Comparison of ENCODE assay signal across 8 cellular contexts in the genomic region with DNA sequence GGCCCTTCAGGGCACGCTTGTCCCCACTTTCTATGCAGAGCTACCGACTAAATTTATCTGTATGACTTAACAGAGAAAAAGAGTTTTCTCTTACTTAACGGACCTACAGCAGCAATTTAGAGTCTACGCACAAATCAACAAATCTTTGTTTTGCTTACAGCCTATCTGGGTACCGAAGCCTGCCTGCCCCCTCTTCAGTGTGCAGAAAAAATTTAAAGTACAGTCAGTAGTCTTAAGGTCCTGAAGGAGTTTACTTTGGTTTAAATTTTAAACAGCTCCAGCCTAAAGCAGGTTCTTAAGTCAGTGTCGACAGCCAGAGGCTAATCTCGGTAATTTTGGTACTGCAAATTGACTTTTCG. TPM values are rescaled to one million over a fixed set of nuclear protein-coding genes. Genes with fewer than 3 reads are reported as not detected.
A peak's percentile ranks its signal among the peaks of the same experiment; 100 is the strongest.
DNase-seq lines count a peak whose midpoint lies in the region; ATAC-seq and TF ChIP-seq lines count a peak whose summit lies in the region.

No MANE protein-coding gene starts in this region.

- TF ChIP-seq POLR2A in vagina (IDR thresholded peaks at IDR 0.05) = no peak

- intact Hi-C loops in heart right ventricle (cut with DNase I) = no loop called here
- intact Hi-C loops in left ventricle myocardium superior (cut with micrococcal nuclease) = no loop called here
- intact Hi-C loops in vagina (cut with DNase I) = no loop called here

- H3K4me1 ChIP-seq in heart right ventricle (peaks cover 3 to 71% (median 53%) of the 10 kb centered on the region in 9 donors), vagina (peaks cover 49% of the 10 kb centered on the region)

- H3K4me1 Mint-ChIP-seq in brain (peaks cover 56% of the 10 kb centered on the region), memory B cell (peaks cover 45% of the 10 kb centered on the region)

- H3K27ac Mint-ChIP-seq in brain = peak overlapping the region; percentile 78 to 98 (median 95)
- H3K27ac Mint-ChIP-seq in memory B cell = peak overlapping the region; percentile 96

- DNase-seq in heart right ventricle (no peak), left ventricle myocardium superior (no peak), memory B cell (ENCODE audit: low spot score in 2 of 2) (no peak), vagina (ENCODE audit: extremely low spot score in 2 of 2) (no peak), omental fat pad (ENCODE audit: low spot score) (no peak), SKM-1 (lab: John Stamatoyannopoulos, UW; ENCODE audit: unreplicated experiment) (no peak), HK-2 (ENCODE audit: unreplicated experiment) (no peak)

- H3K27me3 ChIP-seq in heart right ventricle (no peaks in the 10 kb centered on the region), vagina (no peaks in the 10 kb centered on the region)

- H3K27ac ChIP-seq in heart right ventricle = peak overlapping the region; percentile 23 to 96 (median 92)
- H3K27ac ChIP-seq in vagina = peak overlapping the region; percentile 87

- H3K9me3 Mint-ChIP-seq in brain = peaks cover 0 to 7% (median 0%) of the 10 kb centered on the region in 5 experiments
- H3K9me3 Mint-ChIP-seq in memory B cell = no peaks in the 10 kb centered on the region

- H3K27me3 Mint-ChIP-seq in brain = peaks cover 15% of the 10 kb centered on the region
- no peaks in the 10 kb centered on the region for H3K27me3 Mint-ChIP-seq in memory B cell

- no peaks in the 10 kb centered on the region for H3K9me3 ChIP-seq in heart right ventricle
- no peaks in the 10 kb centered on the region for H3K9me3 ChIP-seq in vagina

- H3K36me3 Mint-ChIP-seq in brain (peaks cover 18% of the 10 kb centered on the region), memory B cell (peaks cover 8% of the 10 kb centered on the region)

- TF ChIP-seq CTCF in heart right ventricle (IDR thresholded peaks at IDR 0.05) (no peak), brain (conservative IDR thresholded peaks at IDR 0.05) (no peak), vagina (IDR thresholded peaks at IDR 0.05) (no peak), omental fat pad (IDR thresholded peaks at IDR 0.05) (no peak)

- H3K4me3 ChIP-seq in heart right ventricle = peak overlapping the region; percentile 61 to 93 (median 82)
- H3K4me3 ChIP-seq in vagina = peak overlapping the region; percentile 81 to 84

- ATAC-seq in heart right ventricle (no peak), left ventricle myocardium superior (no peak), memory B cell (ENCODE audit: low read depth) (no peak), omental fat pad (ENCODE audit: low FRiP score) (no peak)

- WGBS in heart right ventricle, 2 donors = 1% methylated on average over 8 of the region's 8 CpGs

- H3K4me3 Mint-ChIP-seq in brain (peak overlapping the region; percentile 85 to 97 (median 90)), memory B cell (peak overlapping the region; percentile 80)

- peaks cover 0 to 17% (median 0%) of the 10 kb centered on the region in 9 donors for H3K36me3 ChIP-seq in heart right ventricle
- no peaks in the 10 kb centered on the region for H3K36me3 ChIP-seq in vagina

RNA-seq across cellular contexts. Expression of a gene that starts 0.6 kb away (rescaled TPM):
- total RNA-seq in heart right ventricle (10 to 100 TPM; 22.2 to 28.7 (median 23.6) TPM), left ventricle myocardium superior (23.6 TPM), vagina (32.7 TPM), omental fat pad (10 to 100 TPM; 36.9 to 63.4 (median 49.5) TPM)
- polyA plus RNA-seq in heart right ventricle (10 to 100 TPM; 15.4 to 27.5 TPM), brain (ENCODE audit: insufficient read depth, low read depth, low replicate concordance) (9.9 TPM)
